10 cellular contexts compared by ENCODE assay signal in genomic region chr6:144341831-144342527, GRCh38. TPM values are rescaled to one million over a fixed set of nuclear protein-coding genes. Genes with fewer than 3 reads are reported as not detected.
DNase-seq lines count a peak whose midpoint lies in the region; ATAC-seq, FAIRE-seq and TF ChIP-seq lines count a peak whose summit lies in the region.
"Had no signal": no experiment of that assay in that cellular context is flagged by ENCODE, and none has a peak within 500 bp of the region (broad histone marks: within the 10 kb centered on the region; RNA-seq: fewer than 3 reads in every experiment).

No MANE protein-coding gene starts in this region.

- H3K9me3 Mint-ChIP-seq in T-cell (no peaks in the 10 kb centered on the region), naive B cell (peaks cover 0 to 1% (median 0%) of the 10 kb centered on the region in 7 donors)
- H3K9me3 Mint-ChIP-seq: activated CD4-positive, alpha-beta T cell treated with anti-CD3 and anti-CD28 coated beads, Interleukin-2, amount 10 ng/mL, durations not matched to agents 24 days and 14 days had no signal

- peak overlapping the region in 1 of 3 donors; percentile 84 for H3K4me3 Mint-ChIP-seq in T-cell
- peak overlapping the region; percentile 3 to 93 (median 69) for H3K4me3 Mint-ChIP-seq in naive B cell

- peaks cover 64 to 88% (median 79%) of the 10 kb centered on the region in 3 donors for H3K4me1 Mint-ChIP-seq in T-cell
- peaks cover 73 to 92% (median 80%) of the 10 kb centered on the region in 3 donors for H3K4me1 Mint-ChIP-seq in naive B cell

- H3K27me3 Mint-ChIP-seq in T-cell (no peaks in the 10 kb centered on the region), naive B cell (no peaks in the 10 kb centered on the region)
- H3K27me3 Mint-ChIP-seq: activated CD4-positive, alpha-beta T cell treated with anti-CD3 and anti-CD28 coated beads, Interleukin-2, amount 10 ng/mL, durations not matched to agents 24 days and 14 days had no signal

- POLR2A ChIA-PET in T-cell (lab: Charles Lee): no interaction called here

- DNase-seq in GM12892 (ENCODE audit: insufficient read length) (no peak), T-cell (no peak), naive B cell (no peak), NOMO-1 treated with dmso at 0.1 percent for 144 hours (lab: John Stamatoyannopoulos, UW; ENCODE audit: unreplicated experiment) (no peak), omental fat pad (ENCODE audit: low spot score) (no peak), cerebellar nuclear complex (lab: John Stamatoyannopoulos, UW) (no peak)
- DNase-seq: Kasumi-1 had no signal

- no peak for TF ChIP-seq POLR2A in GM12892 (IDR thresholded peaks at IDR 0.05; ENCODE audit: low read depth, low read length)

- TF ChIP-seq CTCF in omental fat pad (IDR thresholded peaks at IDR 0.05): no peak

- peaks cover 2% of the 10 kb centered on the region for H3K36me3 Mint-ChIP-seq in T-cell
- H3K36me3 Mint-ChIP-seq in naive B cell: peaks cover 3 to 7% of the 10 kb centered on the region in 2 donors

- FAIRE-seq in GM12892 (lab: Jason Lieb, UNC): peak; percentile 67

- peak; percentile 45 for ATAC-seq in HG02642 (IDR thresholded peaks at IDR 0.05; ENCODE audit: poor library complexity, unreplicated experiment)
- ATAC-seq in T-cell (replicated peaks in 1 of 4): no peak
- ATAC-seq in naive B cell (ENCODE audit: low read depth in 2 of 2): no peak
- ATAC-seq in omental fat pad (ENCODE audit: low FRiP score): no peak
- ATAC-seq in GM18511 (IDR thresholded peaks at IDR 0.05; ENCODE audit: unreplicated experiment): no peak

- H3K27ac Mint-ChIP-seq in T-cell (peak overlapping the region; percentile 66 to 72), naive B cell (peak overlapping the region; percentile 81 to 96 (median 90))

- CTCF ChIA-PET in T-cell (lab: Charles Lee): interaction anchor here (0.5 to 1.4 kb wide), 4 partner anchors 12 to 1403 kb away, joined by 3 to 4 read pairs (median 4); no protein-coding TSS in a partner anchor

RNA-seq across cellular contexts. Expression of gene UTRN, which starts 56.8 kb away (rescaled TPM):
- 13.3 TPM for polyA plus RNA-seq in GM12892 (2012; ENCODE audit: missing spikeins)
- total RNA-seq in T-cell: 100 to 1,000 TPM; 130 to 247 (median 164) TPM
- polyA plus RNA-seq in naive B cell (ENCODE audit: low read depth in 6 of 6): 100 to 1,000 TPM in 1 of 6 donors, 10 to 100 TPM in 5; 27.7 to 160 (median 73.1) TPM
- total RNA-seq in omental fat pad: 100 to 1,000 TPM; 172 to 283 (median 226) TPM
